ENCODE assay signal across 8 cellular contexts in the genomic region with DNA sequence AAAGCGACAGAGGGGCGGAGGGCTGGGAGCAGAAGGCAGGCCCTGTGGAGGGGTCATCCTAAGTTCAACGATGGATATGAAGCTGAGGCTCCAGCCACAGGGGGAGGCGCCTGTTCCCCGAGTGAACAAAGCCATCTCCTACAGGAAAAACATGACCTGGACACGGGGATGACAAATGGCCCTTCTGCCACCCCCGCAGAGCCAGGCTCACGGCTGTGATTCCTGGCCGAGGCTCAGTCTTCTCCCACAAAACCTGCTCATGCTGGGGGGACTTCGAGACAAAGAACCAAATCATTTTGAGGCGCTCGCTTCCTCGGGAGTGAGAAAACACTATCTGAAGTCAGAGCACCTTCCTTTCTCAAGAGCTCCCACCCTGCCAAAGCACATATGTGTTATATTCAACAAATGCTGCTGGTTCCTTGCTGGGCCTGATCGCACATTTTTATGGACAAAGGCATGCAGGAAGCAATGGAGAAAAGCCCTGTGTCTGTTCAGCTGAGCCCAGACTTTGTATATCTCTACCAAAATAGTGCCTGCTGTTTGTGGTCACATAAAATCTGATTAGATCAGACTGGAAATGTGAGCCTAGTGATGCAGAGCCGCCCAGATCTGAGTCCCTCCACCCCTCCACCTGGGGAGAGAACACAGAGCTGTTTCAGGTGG. TPM values are rescaled to one million over a fixed set of nuclear protein-coding genes. Genes with fewer than 3 reads are reported as not detected.
DNase-seq lines count a peak whose midpoint lies in the region; ATAC-seq, FAIRE-seq and TF ChIP-seq lines count a peak whose summit lies in the region.

No MANE protein-coding gene starts in this region.

- peaks cover 2 to 8% (median 3%) of the 10 kb centered on the region in 3 donors for H3K27me3 Mint-ChIP-seq in immature natural killer cell (ENCODE audit: low read depth in 3 of 3)

- H3K36me3 ChIP-seq in KMS-11 (ENCODE audit: insufficient read depth): no peaks in the 10 kb centered on the region
- H3K36me3 ChIP-seq in K562 (ENCODE audit: control insufficient read depth, insufficient read depth, low read length): no peaks in the 10 kb centered on the region
- H3K36me3 ChIP-seq in liver (ENCODE audit: control insufficient read depth in 4 of 4, insufficient read depth in 3 of 4, low read depth in 1 of 4, low read length in 3 of 4): no peaks in the 10 kb centered on the region
- no peaks in the 10 kb centered on the region for H3K36me3 ChIP-seq in H7 (replicated peaks; ENCODE audit: control insufficient read depth, insufficient read depth, low read length)

- H3K27me3 ChIP-seq in KMS-11 (ENCODE audit: insufficient read depth, low read depth) (no peaks in the 10 kb centered on the region), K562 (ENCODE audit: control insufficient read depth in 2 of 2, insufficient read depth in 2 of 2, low read length in 2 of 2) (peaks cover 14 to 40% of the 10 kb centered on the region in 2 experiments), liver (ENCODE audit: control insufficient read depth in 4 of 4, insufficient read depth in 4 of 4, low read length in 3 of 4) (no peaks in the 10 kb centered on the region), H7 (ENCODE audit: control insufficient read depth, insufficient read depth, low read length) (peaks cover 7% of the 10 kb centered on the region; the same call in 1 of the 2 replicates)

- POLR2A ChIA-PET in K562 (lab: Yijun Ruan, JAX): interaction anchor here (0.6 to 1.1 kb wide), 3 partner anchors 9 to 67 kb away, joined by 3 read pairs; no protein-coding TSS in a partner anchor

- no peak for FAIRE-seq in K562 (lab: Jason Lieb, UNC)

- peaks cover 0 to 2% (median 0%) of the 10 kb centered on the region in 6 donors for H3K9me3 Mint-ChIP-seq in immature natural killer cell

- intact Hi-C loops in K562 (cut with micrococcal nuclease): no loop called here

- peak overlapping the region; percentile 99 for H3K4me2 ChIP-seq in KMS-11
- H3K4me2 ChIP-seq in K562 (ENCODE audit: insufficient read depth, low read length): no peak overlapping the region

- no peak for TF ChIP-seq POLR2A in K562 (conservative IDR thresholded peaks at IDR 0.05)

- 3% methylated on average over 15 of the region's 15 CpGs for WGBS in K562 (ENCODE audit: insufficient coverage, low coverage, missing lambda C conversion rate)
- 66% methylated on average over 15 of the region's 15 CpGs for WGBS in liver

- H4K20me1 ChIP-seq in KMS-11 (ENCODE audit: insufficient read depth): no peaks in the 10 kb centered on the region
- peaks cover 14% of the 10 kb centered on the region; the same call in 1 of the 2 replicates for H4K20me1 ChIP-seq in K562 (replicated peaks; ENCODE audit: control insufficient read depth, insufficient read depth, low read length)

- H3K4me1 Mint-ChIP-seq in immature natural killer cell: no peaks in the 10 kb centered on the region

- H3K9me3 ChIP-seq in K562 (replicated peaks; ENCODE audit: control insufficient read depth, insufficient read depth, low read depth, low read length): no peaks in the 10 kb centered on the region
- H3K9me3 ChIP-seq in liver (ENCODE audit: control insufficient read depth in 4 of 4, low read length in 3 of 4): no peaks in the 10 kb centered on the region

- H3K79me2 ChIP-seq in KMS-11 (ENCODE audit: insufficient read depth, low read depth): no peaks in the 10 kb centered on the region
- no peaks in the 10 kb centered on the region for H3K79me2 ChIP-seq in K562 (ENCODE audit: control insufficient read depth, insufficient read depth, low read length)

- no peaks in the 10 kb centered on the region for H3K36me3 Mint-ChIP-seq in immature natural killer cell

- H3K9ac ChIP-seq in KMS-11 (peak overlapping the region; percentile 65), K562 (ENCODE audit: insufficient read depth in 1 of 2, low read depth in 2 of 2, low read length in 2 of 2) (no peak overlapping the region), liver (ENCODE audit: low read depth in 1 of 2, low read length in 2 of 2) (peak overlapping the region in 1 of 2 donors; percentile 5)

- ATAC-seq in GM19043 (IDR thresholded peaks at IDR 0.05; ENCODE audit: low read depth, unreplicated experiment) (peak; percentile 35), K562 (peak; percentile 32)

- H3K4me1 ChIP-seq in KMS-11 (ENCODE audit: low read depth, poor library complexity, severe bottlenecking) (peaks cover 89% of the 10 kb centered on the region), K562 (replicated peaks in 1 of 2; ENCODE audit: control insufficient read depth in 2 of 2, insufficient read depth in 2 of 2, low read length in 2 of 2) (peaks cover 6 to 17% of the 10 kb centered on the region in 2 experiments), liver (ENCODE audit: control insufficient read depth in 4 of 4, insufficient read depth in 4 of 4, low read length in 3 of 4) (peaks cover 4 to 40% (median 32%) of the 10 kb centered on the region in 4 donors)

- H3K27ac Mint-ChIP-seq in immature natural killer cell: no peak overlapping the region

- H2AFZ ChIP-seq in KMS-11 (ENCODE audit: low read depth) (peak overlapping the region; percentile 38), K562 (ENCODE audit: low read depth, low read length) (no peak overlapping the region)

- TF ChIP-seq RAD21 in K562 (CRISPR knock-in tag; conservative IDR thresholded peaks at IDR 0.05 in 1 of 2, IDR thresholded peaks at IDR 0.05 in 1 of 2) (no peak), liver (IDR thresholded peaks at IDR 0.05) (no peak)

- no peak overlapping the region for H3K4me3 Mint-ChIP-seq in immature natural killer cell

- TF ChIP-seq CTCF in KMS-11 (conservative IDR thresholded peaks at IDR 0.05; ENCODE audit: low read depth, low read length): no peak
- TF ChIP-seq CTCF in K562 (IDR thresholded peaks at IDR 0.05 in 2 of 3, conservative IDR thresholded peaks at IDR 0.05 in 1 of 3; ENCODE audit: insufficient read depth in 2 of 3, low read depth in 1 of 3, low read length in 3 of 3): no peak
- TF ChIP-seq CTCF in liver (IDR thresholded peaks at IDR 0.05; ENCODE audit: low read depth, low read length, missing input control): no peak

- BruUV-seq in K562 (replicated peaks; lab: Mats Ljungman, UMichigan): no TSS peak

- no peak overlapping the region for H3K4me3 ChIP-seq in KMS-11 (IDR thresholded peaks at IDR 0.05; ENCODE audit: insufficient read depth, low read depth, low read length)
- H3K4me3 ChIP-seq in K562: no peak overlapping the region
- H3K4me3 ChIP-seq in liver (ENCODE audit: low read depth in 1 of 3, low read length in 3 of 3): no peak overlapping the region
- H3K4me3 ChIP-seq in H7 (ENCODE audit: insufficient read depth, low read depth, low read length): no peak overlapping the region

- CTCF ChIA-PET in K562 (lab: Yijun Ruan, JAX; ENCODE audit: low intra/inter-chr PET ratio): interaction anchor here (1.0 kb wide), 1 partner anchor 12 kb away, joined by 3 read pairs; no protein-coding TSS in a partner anchor

- in situ Hi-C loops in K562 (cut with MboI): no loop called here

- H3K27ac ChIP-seq in KMS-11 (peak overlapping the region; percentile 96), K562 (ENCODE audit: extremely low read depth, low read depth, low read length) (no peak overlapping the region), liver (ENCODE audit: low read depth in 1 of 2, low read length in 2 of 2) (peak overlapping the region in 1 of 2 donors; percentile 22)

- TF ChIP-seq EP300 in K562 (IDR thresholded peaks at IDR 0.05; ENCODE audit: low read length): no peak

- H3K9me1 ChIP-seq in K562 (ENCODE audit: control insufficient read depth, insufficient read depth, low read length): no peaks in the 10 kb centered on the region

- DNase-seq in K562 (ENCODE audit: extremely low read depth in 1 of 4, low spot score in 3 of 4) (peak; percentile 15 to 23 (median 18)), H7 (no peak), immature natural killer cell (no peak)
- no peak for DNase-seq in activated CD8-positive, alpha-beta memory T cell treated with anti-CD3 and anti-CD28 coated beads, Interleukin-2, amount 50 U/mL, for 48 hours
- DNase-seq in stimulated activated CD4-positive, alpha-beta T cell treated with anti-CD3 and anti-CD28 coated beads, Interleukin-2, amount 100 ng/mL, for 48 hours: no peak

RNA-seq across cellular contexts. Expression of a gene that starts 5.6 kb away (rescaled TPM):
- total RNA-seq in K562 (2011; cell fraction: chromatin; rRNA removed; ENCODE audit: low replicate concordance): not detected in 2 replicates
- not detected in 2 replicates for total RNA-seq in K562 (2011; cell fraction: nucleolus; rRNA removed)
- total RNA-seq in K562 (2011; cell fraction: nucleoplasm; rRNA removed): not detected in 2 replicates
- total RNA-seq in K562 (2014; rRNA removed) (not detected in 2 replicates), K562 (2014; rRNA removed; fragmentation: Illumina TruSeq; extraction: Trizol) (not detected in 2 replicates), K562 (2015; rRNA removed; fragmentation: Illumina TruSeq; extraction: Trizol) (not detected in 2 replicates), K562 (2021) (0.58 and 1.0 TPM in 2 replicates), liver (10 to 100 TPM; 32.9 to 34.0 TPM)
- polyA plus RNA-seq in K562 (2011; rRNA removed) (not detected in 2 replicates), K562 (2014; fragmentation: Illumina TruSeq; extraction: Trizol) (not detected in 2 replicates), K562 (2014; fragmentation: Nextera tagmentation; extraction: Ambion mirVana) (under 1 TPM in 1 of 2 experiments, not detected in 1; 0.03 TPM), K562 (2014; rRNA removed) (not detected in 2 replicates), liver (10 to 100 TPM; 49.5 to 85.8 TPM), immature natural killer cell (not detected)
- not detected in 2 replicates for polyA plus RNA-seq in K562 (2011; cell fraction: cytosol; rRNA removed)
- polyA plus RNA-seq in K562 (2011; cell fraction: nucleus; rRNA removed): not detected in 2 replicates
- 0.30 TPM in 1 of 2 replicates, not detected in the other for polyA plus RNA-seq in K562 (2012)
- not detected in 2 replicates for polyA minus RNA-seq in K562 (2011; rRNA and poly(A)+ RNA removed)
- polyA minus RNA-seq in K562 (2011; cell fraction: cytosol; rRNA and poly(A)+ RNA removed): not detected in 2 replicates
- polyA minus RNA-seq in K562 (2011; cell fraction: nucleus; rRNA and poly(A)+ RNA removed): not detected in 2 replicates
- total RNA-seq in H7 (2014; rRNA removed; shearing (Covaris generic)): 24.9 and 35.1 TPM in 2 replicates

RNA-seq across cellular contexts. Expression of a gene that starts 57.6 kb away (rescaled TPM):
- not detected in 2 replicates for total RNA-seq in K562 (2011; cell fraction: chromatin; rRNA removed; ENCODE audit: low replicate concordance)
- not detected in 2 replicates for total RNA-seq in K562 (2011; cell fraction: nucleolus; rRNA removed)
- total RNA-seq in K562 (2011; cell fraction: nucleoplasm; rRNA removed): not detected in 2 replicates
- total RNA-seq in K562 (2014; rRNA removed) (not detected in 2 replicates), K562 (2014; rRNA removed; fragmentation: Illumina TruSeq; extraction: Trizol) (not detected in 2 replicates), K562 (2015; rRNA removed; fragmentation: Illumina TruSeq; extraction: Trizol) (not detected in 2 replicates), K562 (2021) (not detected in 2 replicates), liver (under 1 TPM in 1 of 2 donors, not detected in 1; 0.79 TPM)
- polyA plus RNA-seq in K562 (2011; rRNA removed) (not detected in 2 replicates), K562 (2014; fragmentation: Illumina TruSeq; extraction: Trizol) (not detected in 2 replicates), K562 (2014; fragmentation: Nextera tagmentation; extraction: Ambion mirVana) (not detected), K562 (2014; rRNA removed) (not detected in 2 replicates), liver (not detected), immature natural killer cell (not detected)
- polyA plus RNA-seq in K562 (2011; cell fraction: cytosol; rRNA removed): not detected in 2 replicates
- not detected in 2 replicates for polyA plus RNA-seq in K562 (2011; cell fraction: nucleus; rRNA removed)
- not detected in 2 replicates for polyA plus RNA-seq in K562 (2012)
- not detected in 2 replicates for polyA minus RNA-seq in K562 (2011; rRNA and poly(A)+ RNA removed)
- not detected in 2 replicates for polyA minus RNA-seq in K562 (2011; cell fraction: cytosol; rRNA and poly(A)+ RNA removed)
- polyA minus RNA-seq in K562 (2011; cell fraction: nucleus; rRNA and poly(A)+ RNA removed): not detected in 2 replicates
- not detected in 2 replicates for total RNA-seq in H7 (2014; rRNA removed; shearing (Covaris generic))

Comparison
In these comparisons a context has a peak if more than half of its experiments do, and no peak if none do; other contexts are left out.
1. DNase-seq: peak in K562 (4 of 4); none in activated CD8-positive, alpha-beta memory T cell treated with anti-CD3 and anti-CD28 coated beads, Interleukin-2, amount 50 U/mL, for 48 hours (single experiment), H7 (single experiment), stimulated activated CD4-positive, alpha-beta T cell treated with anti-CD3 and anti-CD28 coated beads, Interleukin-2, amount 100 ng/mL, for 48 hours (0 of 2) and immature natural killer cell (0 of 3).
2. RNA of a gene that starts 5.6 kb away (total RNA-seq): 32.9 to 34.0 TPM in liver and 24.9 to 35.1 TPM in H7; 0.58 to 1.0 TPM in K562; every median in the first group is over 10 times any median in the second.